Comparison of ENCODE assay signal across 1 cellular context in the genomic region with DNA sequence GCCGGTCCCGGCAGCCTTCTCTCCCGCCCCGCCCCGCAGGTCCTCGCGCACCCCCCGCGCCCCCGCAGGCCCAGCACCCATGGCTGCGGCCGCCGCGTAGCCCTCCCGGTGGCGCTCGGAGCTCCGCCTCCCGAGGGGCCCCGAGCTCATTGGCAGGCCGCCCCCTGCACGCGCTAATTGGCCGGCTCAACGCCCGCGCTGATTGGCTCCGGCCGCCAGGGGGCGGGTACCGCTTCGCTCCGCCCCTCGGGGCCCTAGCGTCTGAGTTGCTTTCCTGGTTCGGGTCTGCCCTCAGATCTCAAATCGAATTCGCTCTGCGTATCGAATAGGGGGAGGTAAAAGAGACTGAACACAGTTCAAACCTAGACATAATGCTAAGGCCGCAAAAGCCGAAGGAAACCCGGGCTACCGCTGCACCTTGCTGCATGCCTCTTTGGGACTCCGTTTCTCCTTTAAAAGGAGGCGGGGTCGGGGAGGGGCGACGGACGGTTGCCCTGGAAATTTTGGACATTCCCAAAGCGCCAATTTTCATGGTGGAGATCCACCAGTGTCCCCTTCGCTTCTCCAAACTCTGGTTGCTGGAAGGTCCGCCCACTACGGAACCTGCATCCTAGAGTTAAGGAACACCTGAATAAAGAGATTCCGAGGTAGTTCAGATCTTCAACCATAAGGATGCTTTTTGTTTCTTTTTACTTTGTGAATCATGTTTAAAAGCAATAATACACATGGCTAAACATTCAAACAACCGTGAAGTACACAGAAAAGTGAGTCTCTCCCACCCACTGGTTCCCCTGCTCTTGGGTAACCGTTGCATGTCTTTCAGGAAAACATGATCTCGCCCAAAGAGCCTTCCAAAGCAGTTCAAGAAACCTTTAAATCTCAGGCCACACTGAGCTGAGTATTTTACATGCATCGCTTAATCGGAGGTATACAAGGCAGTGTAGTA.
TF ChIP-seq lines count a peak whose summit lies in the region.

A gene (minus strand): TSS at position 117 of the 946 bp plus-strand sequence. CDS start 463 bp downstream, outside the sequence.

TF ChIP-seq in GM12878, 131 proteins besides CTCF, POLR2A, EP300 and RAD21 (continued from another document):
- TF ChIP-seq, protein P1, sequence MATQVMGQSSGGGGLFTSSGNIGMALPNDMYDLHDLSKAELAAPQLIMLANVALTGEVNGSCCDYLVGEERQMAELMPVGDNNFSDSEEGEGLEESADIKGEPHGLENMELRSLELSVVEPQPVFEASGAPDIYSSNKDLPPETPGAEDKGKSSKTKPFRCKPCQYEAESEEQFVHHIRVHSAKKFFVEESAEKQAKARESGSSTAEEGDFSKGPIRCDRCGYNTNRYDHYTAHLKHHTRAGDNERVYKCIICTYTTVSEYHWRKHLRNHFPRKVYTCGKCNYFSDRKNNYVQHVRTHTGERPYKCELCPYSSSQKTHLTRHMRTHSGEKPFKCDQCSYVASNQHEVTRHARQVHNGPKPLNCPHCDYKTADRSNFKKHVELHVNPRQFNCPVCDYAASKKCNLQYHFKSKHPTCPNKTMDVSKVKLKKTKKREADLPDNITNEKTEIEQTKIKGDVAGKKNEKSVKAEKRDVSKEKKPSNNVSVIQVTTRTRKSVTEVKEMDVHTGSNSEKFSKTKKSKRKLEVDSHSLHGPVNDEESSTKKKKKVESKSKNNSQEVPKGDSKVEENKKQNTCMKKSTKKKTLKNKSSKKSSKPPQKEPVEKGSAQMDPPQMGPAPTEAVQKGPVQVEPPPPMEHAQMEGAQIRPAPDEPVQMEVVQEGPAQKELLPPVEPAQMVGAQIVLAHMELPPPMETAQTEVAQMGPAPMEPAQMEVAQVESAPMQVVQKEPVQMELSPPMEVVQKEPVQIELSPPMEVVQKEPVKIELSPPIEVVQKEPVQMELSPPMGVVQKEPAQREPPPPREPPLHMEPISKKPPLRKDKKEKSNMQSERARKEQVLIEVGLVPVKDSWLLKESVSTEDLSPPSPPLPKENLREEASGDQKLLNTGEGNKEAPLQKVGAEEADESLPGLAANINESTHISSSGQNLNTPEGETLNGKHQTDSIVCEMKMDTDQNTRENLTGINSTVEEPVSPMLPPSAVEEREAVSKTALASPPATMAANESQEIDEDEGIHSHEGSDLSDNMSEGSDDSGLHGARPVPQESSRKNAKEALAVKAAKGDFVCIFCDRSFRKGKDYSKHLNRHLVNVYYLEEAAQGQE (IDR thresholded peaks at IDR 0.05; ENCODE audit: low read depth, low read length) = no peak
- TF ChIP-seq CREB1 (IDR thresholded peaks at IDR 0.05; ENCODE audit: low read depth) (peak; percentile 66; the same call in 1 of the 2 replicates), SREBF1 (IDR thresholded peaks at IDR 0.05; ENCODE audit: low read length) (no peak), YY1 (IDR thresholded peaks at IDR 0.05; ENCODE audit: low read depth, low read length) (peak; percentile 69), SRF (IDR thresholded peaks at IDR 0.05; ENCODE audit: low read depth in 2 of 2, low read length in 2 of 2) (no peak), CHD2 (IDR thresholded peaks at IDR 0.05; ENCODE audit: borderline replicate concordance, low read depth, low read length) (peak; percentile 75), POLR2AphosphoS2 (IDR thresholded peaks at IDR 0.05; ENCODE audit: low read depth, low read length) (peak; percentile 71; the same call in 1 of the 2 replicates), IKZF1 (conservative IDR thresholded peaks at IDR 0.05) (0 out of 2 replicates have a peak, but pooled peaks have one; percentile 27), POU2F2 (IDR thresholded peaks at IDR 0.05; ENCODE audit: borderline replicate concordance, low read depth, low read length) (no peak), BHLHE40 (IDR thresholded peaks at IDR 0.05; ENCODE audit: borderline replicate concordance in 1 of 2, low read depth in 2 of 2, low read length in 1 of 2) (peak in 1 of 2 experiments; percentile 78; a peak in 2 of 4 replicates), FOXM1 (IDR thresholded peaks at IDR 0.05; ENCODE audit: low read depth, low read length) (no peak), SP1 (IDR thresholded peaks at IDR 0.05; ENCODE audit: low read depth, low read length) (peak; percentile 83), MEF2B (IDR thresholded peaks at IDR 0.05; ENCODE audit: partially characterized antibody, poor library complexity, severe bottlenecking) (peak; percentile 37), ZNF24 (IDR thresholded peaks at IDR 0.05) (no peak), SMARCA5 (IDR thresholded peaks at IDR 0.05) (no peak), EGR1 (IDR thresholded peaks at IDR 0.05; ENCODE audit: borderline replicate concordance in 1 of 2, low read depth in 2 of 2, low read length in 2 of 2) (peak in 1 of 2 experiments; percentile 93; a peak in 2 of 3 replicates), KAT2A (conservative IDR thresholded peaks at IDR 0.05; ENCODE audit: control insufficient read depth, low read depth, low read length) (no peak), NBN (IDR thresholded peaks at IDR 0.05) (0 out of 2 replicates have a peak, but pooled peaks have one; percentile 35), NR2C1 (IDR thresholded peaks at IDR 0.05) (no peak), CHD1 (IDR thresholded peaks at IDR 0.05; ENCODE audit: low read depth, low read length) (no peak), ZNF207 (IDR thresholded peaks at IDR 0.05; ENCODE audit: borderline replicate concordance) (0 out of 2 replicates have a peak, but pooled peaks have one; percentile 54), FOS (IDR thresholded peaks at IDR 0.05; ENCODE audit: borderline replicate concordance, extremely low read depth, insufficient read length) (peak; percentile 14), CHD4 (IDR thresholded peaks at IDR 0.05) (no peak)
- TF ChIP-seq, protein P2, sequence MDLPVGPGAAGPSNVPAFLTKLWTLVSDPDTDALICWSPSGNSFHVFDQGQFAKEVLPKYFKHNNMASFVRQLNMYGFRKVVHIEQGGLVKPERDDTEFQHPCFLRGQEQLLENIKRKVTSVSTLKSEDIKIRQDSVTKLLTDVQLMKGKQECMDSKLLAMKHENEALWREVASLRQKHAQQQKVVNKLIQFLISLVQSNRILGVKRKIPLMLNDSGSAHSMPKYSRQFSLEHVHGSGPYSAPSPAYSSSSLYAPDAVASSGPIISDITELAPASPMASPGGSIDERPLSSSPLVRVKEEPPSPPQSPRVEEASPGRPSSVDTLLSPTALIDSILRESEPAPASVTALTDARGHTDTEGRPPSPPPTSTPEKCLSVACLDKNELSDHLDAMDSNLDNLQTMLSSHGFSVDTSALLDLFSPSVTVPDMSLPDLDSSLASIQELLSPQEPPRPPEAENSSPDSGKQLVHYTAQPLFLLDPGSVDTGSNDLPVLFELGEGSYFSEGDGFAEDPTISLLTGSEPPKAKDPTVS (IDR thresholded peaks at IDR 0.05; ENCODE audit: low read depth, low read length) = no peak
- TF ChIP-seq, protein P3, sequence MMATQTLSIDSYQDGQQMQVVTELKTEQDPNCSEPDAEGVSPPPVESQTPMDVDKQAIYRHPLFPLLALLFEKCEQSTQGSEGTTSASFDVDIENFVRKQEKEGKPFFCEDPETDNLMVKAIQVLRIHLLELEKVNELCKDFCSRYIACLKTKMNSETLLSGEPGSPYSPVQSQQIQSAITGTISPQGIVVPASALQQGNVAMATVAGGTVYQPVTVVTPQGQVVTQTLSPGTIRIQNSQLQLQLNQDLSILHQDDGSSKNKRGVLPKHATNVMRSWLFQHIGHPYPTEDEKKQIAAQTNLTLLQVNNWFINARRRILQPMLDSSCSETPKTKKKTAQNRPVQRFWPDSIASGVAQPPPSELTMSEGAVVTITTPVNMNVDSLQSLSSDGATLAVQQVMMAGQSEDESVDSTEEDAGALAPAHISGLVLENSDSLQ (IDR thresholded peaks at IDR 0.05) = peak; percentile 49
- TF ChIP-seq, protein P4, sequence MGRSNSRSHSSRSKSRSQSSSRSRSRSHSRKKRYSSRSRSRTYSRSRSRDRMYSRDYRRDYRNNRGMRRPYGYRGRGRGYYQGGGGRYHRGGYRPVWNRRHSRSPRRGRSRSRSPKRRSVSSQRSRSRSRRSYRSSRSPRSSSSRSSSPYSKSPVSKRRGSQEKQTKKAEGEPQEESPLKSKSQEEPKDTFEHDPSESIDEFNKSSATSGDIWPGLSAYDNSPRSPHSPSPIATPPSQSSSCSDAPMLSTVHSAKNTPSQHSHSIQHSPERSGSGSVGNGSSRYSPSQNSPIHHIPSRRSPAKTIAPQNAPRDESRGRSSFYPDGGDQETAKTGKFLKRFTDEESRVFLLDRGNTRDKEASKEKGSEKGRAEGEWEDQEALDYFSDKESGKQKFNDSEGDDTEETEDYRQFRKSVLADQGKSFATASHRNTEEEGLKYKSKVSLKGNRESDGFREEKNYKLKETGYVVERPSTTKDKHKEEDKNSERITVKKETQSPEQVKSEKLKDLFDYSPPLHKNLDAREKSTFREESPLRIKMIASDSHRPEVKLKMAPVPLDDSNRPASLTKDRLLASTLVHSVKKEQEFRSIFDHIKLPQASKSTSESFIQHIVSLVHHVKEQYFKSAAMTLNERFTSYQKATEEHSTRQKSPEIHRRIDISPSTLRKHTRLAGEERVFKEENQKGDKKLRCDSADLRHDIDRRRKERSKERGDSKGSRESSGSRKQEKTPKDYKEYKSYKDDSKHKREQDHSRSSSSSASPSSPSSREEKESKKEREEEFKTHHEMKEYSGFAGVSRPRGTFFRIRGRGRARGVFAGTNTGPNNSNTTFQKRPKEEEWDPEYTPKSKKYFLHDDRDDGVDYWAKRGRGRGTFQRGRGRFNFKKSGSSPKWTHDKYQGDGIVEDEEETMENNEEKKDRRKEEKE (IDR thresholded peaks at IDR 0.05) = no peak
TF ChIP-seq in GM12878: peak in this region for 15.
